Comparison of ENCODE assay signal across 19 cellular contexts in genomic region chr7:55044318-55044717, GRCh38. TPM values are rescaled to one million over a fixed set of nuclear protein-coding genes. Genes with fewer than 3 reads are reported as not detected.
DNase-seq lines count a peak whose midpoint lies in the region; ATAC-seq and TF ChIP-seq lines count a peak whose summit lies in the region.
"Had no signal": no experiment of that assay in that cellular context is flagged by ENCODE, and none has a peak within 500 bp of the region (broad histone marks: within the 10 kb centered on the region; RNA-seq: fewer than 3 reads in every experiment).

No MANE protein-coding gene starts in this region.

- peak overlapping the region; percentile 7 for H3K9ac ChIP-seq in mammary epithelial cell (ENCODE audit: insufficient read depth, low read length)

- dilution Hi-C loops in mammary epithelial cell (cut with HindIII; ENCODE audit: low sequenced_read_pairs): no loop called here

- H3K36me3 ChIP-seq in mammary epithelial cell (ENCODE audit: insufficient read depth, low read length) (peaks cover 23% of the 10 kb centered on the region), psoas muscle (ENCODE audit: insufficient read depth in 1 of 2, low read depth in 1 of 2) (no peaks in the 10 kb centered on the region), tibial artery (no peaks in the 10 kb centered on the region)
- H3K36me3 ChIP-seq: left ventricle myocardium inferior had no signal

- H3K79me2 ChIP-seq in mammary epithelial cell (ENCODE audit: insufficient read depth, low read length): peaks cover 99% of the 10 kb centered on the region

- H3K27me3 ChIP-seq in mammary epithelial cell (ENCODE audit: insufficient read depth, low read length) (no peaks in the 10 kb centered on the region), psoas muscle (ENCODE audit: insufficient read depth in 3 of 3, low read length in 2 of 3) (no peaks in the 10 kb centered on the region), tibial artery (no peaks in the 10 kb centered on the region)

- in situ Hi-C loops in mammary epithelial cell (cut with MboI; ENCODE audit: low sequenced_read_pairs in 2 of 2): loop anchor here in 1 of 2 donors (5.0 to 25.0 kb wide), 2 partner anchors 218 to 257 kb away; no protein-coding TSS in a partner anchor

- H3K4me2 ChIP-seq in mammary epithelial cell (ENCODE audit: insufficient read depth, low read depth, low read length): peak overlapping the region; percentile 55
- H3K4me2 ChIP-seq: GM23338 had no signal

- no peak overlapping the region for H2AFZ ChIP-seq in mammary epithelial cell (ENCODE audit: low read depth, low read length)
- H2AFZ ChIP-seq: GM23338 had no signal

- no TSS peak for BruUV-seq in mammary epithelial cell (replicated peaks; lab: Mats Ljungman, UMichigan)

- H3K4me1 ChIP-seq in mammary epithelial cell (ENCODE audit: insufficient read depth, low read length) (peaks cover 46% of the 10 kb centered on the region), psoas muscle (peaks cover 61% of the 10 kb centered on the region), tibial artery (peaks cover 0 to 62% (median 30%) of the 10 kb centered on the region in 4 donors)

- CTCF ChIA-PET in mammary epithelial cell (lab: Charles Lee; ENCODE audit: low non-redundant PET): interaction anchor here (0.6 kb wide), 1 partner anchor 13 kb away, joined by 3 read pairs; no protein-coding TSS in a partner anchor

- intact Hi-C loops in mammary epithelial cell (cut with micrococcal nuclease): loop anchor here (1.0 kb wide), 1 partner anchor 21 kb away; no protein-coding TSS in a partner anchor
- intact Hi-C loops in left colon (cut with DNase I, micrococcal nuclease): no loop called here
- intact Hi-C loops in psoas muscle (cut with DNase I): no loop called here
- intact Hi-C loops in tibial artery (cut with DNase I; ENCODE audit: low total_unique reads): no loop called here

- H3K4me3 ChIP-seq in mammary epithelial cell (replicated peaks in 1 of 3; ENCODE audit: insufficient read depth in 1 of 3, low read depth in 2 of 3, low read length in 3 of 3) (no peak overlapping the region), psoas muscle (no peak overlapping the region), tibial artery (no peak overlapping the region)
- H3K4me3 ChIP-seq: GM23338, left ventricle myocardium inferior had no signal

- 73% methylated on average over 6 of the region's 6 CpGs for WGBS in mammary epithelial cell (ENCODE audit: low coverage, missing lambda C conversion rate)
- WGBS in psoas muscle, 3 donors: 38 to 46% (median 39%) methylated on average over 6 of the region's 6 CpGs

- peaks cover 29% of the 10 kb centered on the region for H4K20me1 ChIP-seq in mammary epithelial cell (ENCODE audit: insufficient read depth, low read length)

- H3K9me3 ChIP-seq in mammary epithelial cell (replicated peaks; ENCODE audit: insufficient read depth, low read length): no peaks in the 10 kb centered on the region
- H3K9me3 ChIP-seq in psoas muscle: no peaks in the 10 kb centered on the region
- no peaks in the 10 kb centered on the region for H3K9me3 ChIP-seq in tibial artery
- H3K9me3 ChIP-seq: left ventricle myocardium inferior had no signal

- ATAC-seq in left colon: peak; percentile 28
- ATAC-seq in psoas muscle: peak; percentile 44 to 68 (median 58)
- no peak for ATAC-seq in HG03025 (IDR thresholded peaks at IDR 0.05; ENCODE audit: low FRiP score, unreplicated experiment)
- no peak for ATAC-seq in GM21786 (IDR thresholded peaks at IDR 0.05; ENCODE audit: unreplicated experiment)
- ATAC-seq in HG03460 (IDR thresholded peaks at IDR 0.05; ENCODE audit: unreplicated experiment): no peak
- ATAC-seq: GM23338; naive thymus-derived CD4-positive, alpha-beta T cell had no signal

- no peak for DNase-seq in mammary epithelial cell
- DNase-seq in left colon: no peak
- DNase-seq in psoas muscle: no peak
- DNase-seq in tibial artery: no peak
- no peak for DNase-seq in effector CD8-positive, alpha-beta T cell (lab: John Stamatoyannopoulos, UW)
- DNase-seq: activated CD4-positive, alpha-beta T cell treated with anti-CD3 and anti-CD28 coated beads, Interleukin-2, amount 50 U/mL, for 48 hours; activated naive CD4-positive, alpha-beta T cell treated with Interleukin-2 at 50 U/mL for 16 hours; AML-193; cortex of kidney; left ventricle myocardium inferior; naive thymus-derived CD4-positive, alpha-beta T cell; NCI-H2029 treated with DMSO at 0.1 percent for 48 hours; SIG-M5; stimulated activated naive CD4-positive, alpha-beta T cell treated with Interleukin-2 at 50 U/mL for 16 hours had no signal

- H3K27ac ChIP-seq in mammary epithelial cell (ENCODE audit: insufficient read depth, low read depth, low read length): peak overlapping the region; percentile 69
- H3K27ac ChIP-seq in psoas muscle: peak overlapping the region; percentile 81
- peak overlapping the region; percentile 52 to 65 for H3K27ac ChIP-seq in tibial artery
- H3K27ac ChIP-seq: left ventricle myocardium inferior had no signal

- TF ChIP-seq CTCF in mammary epithelial cell (conservative IDR thresholded peaks at IDR 0.05 in 1 of 2, IDR thresholded peaks at IDR 0.05 in 1 of 2; ENCODE audit: extremely low read depth in 1 of 2, insufficient read depth in 1 of 2, low read depth in 1 of 2, low read length in 2 of 2) (no peak), psoas muscle (IDR thresholded peaks at IDR 0.05) (no peak), tibial artery (IDR thresholded peaks at IDR 0.05) (no peak)

RNA-seq across cellular contexts. Expression of gene EGFR, which starts 25.5 kb away (rescaled TPM):
- 100 to 1,000 TPM; 304 to 534 TPM for total RNA-seq in mammary epithelial cell
- polyA plus RNA-seq in mammary epithelial cell: 169 TPM
- 379 TPM for polyA minus RNA-seq in mammary epithelial cell
- total RNA-seq in left colon: 10 to 100 TPM; 66.8 to 85.6 TPM
- 10 to 100 TPM; 14.1 to 39.7 (median 22.1) TPM for total RNA-seq in psoas muscle
- polyA plus RNA-seq in psoas muscle: 10 to 100 TPM in 1 of 3 donors, 1 to 10 TPM in 2; 3.6 to 10.9 (median 5.5) TPM
- total RNA-seq: T-helper 1 cell treated with Interleukin-12 subunit alpha and Interleukin-12 subunit beta and Interleukin-4 antibody, amounts not matched to agents 30 ng/mL and 1 ng/mL, for 36 hours had no signal
- polyA plus RNA-seq: naive thymus-derived CD4-positive, alpha-beta T cell had no signal

Comparison
In these comparisons a context has a peak if more than half of its experiments do, and no peak if none do; other contexts are left out.
1. ATAC-seq: peak in left colon (single experiment) and psoas muscle (4 of 4); none in HG03025 (single experiment), GM21786 (single experiment) and HG03460 (single experiment).
2. Peak in every context shown above with its lines, with median percentiles within 50 percentile points of each other: H3K27ac ChIP-seq.